ENCODE assay signal across 1 cellular context in genomic region chr7:77798394-77799077, GRCh38.
A peak's percentile ranks its signal among the peaks of the same experiment; 100 is the strongest.
TF ChIP-seq lines count a peak whose summit lies in the region.

Gene PHTF2, plus strand, starts transcription at chr7:77798773.
Gene TMEM60, minus strand, starts transcription at chr7:77798434. Its CDS starts 4,061 bp downstream, at chr7:77794373.

TF ChIP-seq in HEK293, 187 proteins besides CTCF, POLR2A, EP300 and RAD21 (continued from another document and continues in another):
- TF ChIP-seq, protein P1, sequence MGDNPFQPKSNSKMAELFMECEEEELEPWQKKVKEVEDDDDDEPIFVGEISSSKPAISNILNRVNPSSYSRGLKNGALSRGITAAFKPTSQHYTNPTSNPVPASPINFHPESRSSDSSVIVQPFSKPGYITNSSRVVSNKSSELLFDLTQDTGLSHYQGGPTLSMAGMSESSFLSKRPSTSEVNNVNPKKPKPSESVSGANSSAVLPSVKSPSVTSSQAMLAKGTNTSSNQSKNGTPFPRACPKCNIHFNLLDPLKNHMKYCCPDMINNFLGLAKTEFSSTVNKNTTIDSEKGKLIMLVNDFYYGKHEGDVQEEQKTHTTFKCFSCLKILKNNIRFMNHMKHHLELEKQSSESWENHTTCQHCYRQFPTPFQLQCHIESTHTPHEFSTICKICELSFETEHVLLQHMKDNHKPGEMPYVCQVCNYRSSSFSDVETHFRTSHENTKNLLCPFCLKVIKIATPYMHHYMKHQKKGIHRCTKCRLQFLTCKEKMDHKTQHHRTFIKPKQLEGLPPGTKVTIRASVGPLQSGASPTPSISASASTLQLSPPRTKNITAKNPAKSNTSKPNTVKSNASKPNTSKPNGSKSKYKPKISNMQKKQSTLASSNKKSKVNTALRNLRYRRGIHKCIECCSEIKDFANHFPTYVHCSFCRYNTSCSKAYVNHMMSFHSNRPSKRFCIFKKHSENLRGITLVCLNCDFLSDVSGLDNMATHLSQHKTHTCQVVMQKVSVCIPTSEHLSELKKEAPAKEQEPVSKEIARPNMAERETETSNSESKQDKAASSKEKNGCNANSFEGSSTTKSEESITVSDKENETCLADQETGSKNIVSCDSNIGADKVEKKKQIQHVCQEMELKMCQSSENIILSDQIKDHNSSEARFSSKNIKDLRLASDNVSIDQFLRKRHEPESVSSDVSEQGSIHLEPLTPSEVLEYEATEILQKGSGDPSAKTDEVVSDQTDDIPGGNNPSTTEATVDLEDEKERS (tag by site-specific recombination; IDR thresholded peaks at IDR 0.05) = no peak
- TF ChIP-seq ZNF626 (tag by site-specific recombination; IDR thresholded peaks at IDR 0.05) = no peak
- no peak for TF ChIP-seq ZNF221 (tag by site-specific recombination; IDR thresholded peaks at IDR 0.05; ENCODE audit: borderline replicate concordance)
- TF ChIP-seq, protein P2, sequence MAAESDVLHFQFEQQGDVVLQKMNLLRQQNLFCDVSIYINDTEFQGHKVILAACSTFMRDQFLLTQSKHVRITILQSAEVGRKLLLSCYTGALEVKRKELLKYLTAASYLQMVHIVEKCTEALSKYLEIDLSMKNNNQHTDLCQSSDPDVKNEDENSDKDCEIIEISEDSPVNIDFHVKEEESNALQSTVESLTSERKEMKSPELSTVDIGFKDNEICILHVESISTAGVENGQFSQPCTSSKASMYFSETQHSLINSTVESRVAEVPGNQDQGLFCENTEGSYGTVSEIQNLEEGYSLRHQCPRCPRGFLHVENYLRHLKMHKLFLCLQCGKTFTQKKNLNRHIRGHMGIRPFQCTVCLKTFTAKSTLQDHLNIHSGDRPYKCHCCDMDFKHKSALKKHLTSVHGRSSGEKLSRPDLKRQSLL (tag by site-specific recombination; IDR thresholded peaks at IDR 0.05) = peak; percentile 77; the same call in 1 of the 2 replicates
- no peak for TF ChIP-seq ZSCAN23 (tag by site-specific recombination; IDR thresholded peaks at IDR 0.05)
- no peak for TF ChIP-seq ZNF558 (tag by site-specific recombination; IDR thresholded peaks at IDR 0.05)
- TF ChIP-seq PBX3 (CRISPR knock-in tag; IDR thresholded peaks at IDR 0.05) = peak; percentile 66; the same call in 1 of the 2 replicates
- no peak for TF ChIP-seq ZNF623 (tag by site-specific recombination; IDR thresholded peaks at IDR 0.05)
- TF ChIP-seq PRDM2 (tag by site-specific recombination; IDR thresholded peaks at IDR 0.05; ENCODE audit: borderline replicate concordance) = no peak
- no peak for TF ChIP-seq ZNF658 (tag by site-specific recombination; IDR thresholded peaks at IDR 0.05)
- no peak for TF ChIP-seq ZNF514 (tag by site-specific recombination; IDR thresholded peaks at IDR 0.05)
- no peak for TF ChIP-seq ZNF404 (tag by site-specific recombination; IDR thresholded peaks at IDR 0.05)
- TF ChIP-seq, protein P3, sequence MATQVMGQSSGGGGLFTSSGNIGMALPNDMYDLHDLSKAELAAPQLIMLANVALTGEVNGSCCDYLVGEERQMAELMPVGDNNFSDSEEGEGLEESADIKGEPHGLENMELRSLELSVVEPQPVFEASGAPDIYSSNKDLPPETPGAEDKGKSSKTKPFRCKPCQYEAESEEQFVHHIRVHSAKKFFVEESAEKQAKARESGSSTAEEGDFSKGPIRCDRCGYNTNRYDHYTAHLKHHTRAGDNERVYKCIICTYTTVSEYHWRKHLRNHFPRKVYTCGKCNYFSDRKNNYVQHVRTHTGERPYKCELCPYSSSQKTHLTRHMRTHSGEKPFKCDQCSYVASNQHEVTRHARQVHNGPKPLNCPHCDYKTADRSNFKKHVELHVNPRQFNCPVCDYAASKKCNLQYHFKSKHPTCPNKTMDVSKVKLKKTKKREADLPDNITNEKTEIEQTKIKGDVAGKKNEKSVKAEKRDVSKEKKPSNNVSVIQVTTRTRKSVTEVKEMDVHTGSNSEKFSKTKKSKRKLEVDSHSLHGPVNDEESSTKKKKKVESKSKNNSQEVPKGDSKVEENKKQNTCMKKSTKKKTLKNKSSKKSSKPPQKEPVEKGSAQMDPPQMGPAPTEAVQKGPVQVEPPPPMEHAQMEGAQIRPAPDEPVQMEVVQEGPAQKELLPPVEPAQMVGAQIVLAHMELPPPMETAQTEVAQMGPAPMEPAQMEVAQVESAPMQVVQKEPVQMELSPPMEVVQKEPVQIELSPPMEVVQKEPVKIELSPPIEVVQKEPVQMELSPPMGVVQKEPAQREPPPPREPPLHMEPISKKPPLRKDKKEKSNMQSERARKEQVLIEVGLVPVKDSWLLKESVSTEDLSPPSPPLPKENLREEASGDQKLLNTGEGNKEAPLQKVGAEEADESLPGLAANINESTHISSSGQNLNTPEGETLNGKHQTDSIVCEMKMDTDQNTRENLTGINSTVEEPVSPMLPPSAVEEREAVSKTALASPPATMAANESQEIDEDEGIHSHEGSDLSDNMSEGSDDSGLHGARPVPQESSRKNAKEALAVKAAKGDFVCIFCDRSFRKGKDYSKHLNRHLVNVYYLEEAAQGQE (tag by site-specific recombination; IDR thresholded peaks at IDR 0.05) = no peak
- peak; percentile 92 for TF ChIP-seq SP2 (tag by site-specific recombination; IDR thresholded peaks at IDR 0.05)
- no peak for TF ChIP-seq OSR2 (tag by site-specific recombination; IDR thresholded peaks at IDR 0.05)
- TF ChIP-seq ZNF530 (tag by site-specific recombination; IDR thresholded peaks at IDR 0.05; ENCODE audit: low read depth) = no peak
- no peak for TF ChIP-seq ZNF426 (tag by site-specific recombination; IDR thresholded peaks at IDR 0.05)
- TF ChIP-seq, protein P4, sequence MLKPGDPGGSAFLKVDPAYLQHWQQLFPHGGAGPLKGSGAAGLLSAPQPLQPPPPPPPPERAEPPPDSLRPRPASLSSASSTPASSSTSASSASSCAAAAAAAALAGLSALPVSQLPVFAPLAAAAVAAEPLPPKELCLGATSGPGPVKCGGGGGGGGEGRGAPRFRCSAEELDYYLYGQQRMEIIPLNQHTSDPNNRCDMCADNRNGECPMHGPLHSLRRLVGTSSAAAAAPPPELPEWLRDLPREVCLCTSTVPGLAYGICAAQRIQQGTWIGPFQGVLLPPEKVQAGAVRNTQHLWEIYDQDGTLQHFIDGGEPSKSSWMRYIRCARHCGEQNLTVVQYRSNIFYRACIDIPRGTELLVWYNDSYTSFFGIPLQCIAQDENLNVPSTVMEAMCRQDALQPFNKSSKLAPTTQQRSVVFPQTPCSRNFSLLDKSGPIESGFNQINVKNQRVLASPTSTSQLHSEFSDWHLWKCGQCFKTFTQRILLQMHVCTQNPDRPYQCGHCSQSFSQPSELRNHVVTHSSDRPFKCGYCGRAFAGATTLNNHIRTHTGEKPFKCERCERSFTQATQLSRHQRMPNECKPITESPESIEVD (tag by site-specific recombination; IDR thresholded peaks at IDR 0.05) = no peak
- TF ChIP-seq ZNF560 (tag by site-specific recombination; IDR thresholded peaks at IDR 0.05; ENCODE audit: borderline replicate concordance) = no peak
- no peak for TF ChIP-seq ZNF266 (tag by site-specific recombination; IDR thresholded peaks at IDR 0.05; ENCODE audit: low read depth)
- TF ChIP-seq ZNF629 (tag by site-specific recombination; IDR thresholded peaks at IDR 0.05) = peak; percentile 28; the same call in 1 of the 2 replicates
- no peak for TF ChIP-seq BCL11A (tag by site-specific recombination; IDR thresholded peaks at IDR 0.05; ENCODE audit: low read depth)
- TF ChIP-seq ZNF174 (tag by site-specific recombination; IDR thresholded peaks at IDR 0.05) = no peak
- no peak; the same call in 1 of the 2 replicates for TF ChIP-seq ZNF518A (tag by site-specific recombination; conservative IDR thresholded peaks at IDR 0.05; ENCODE audit: low read depth)
- no peak for TF ChIP-seq ZNF138 (tag by site-specific recombination; IDR thresholded peaks at IDR 0.05; ENCODE audit: borderline replicate concordance)
- TF ChIP-seq WT1 (tag by site-specific recombination; IDR thresholded peaks at IDR 0.05) = peak; percentile 49
- peak; percentile 56; the same call in 1 of the 2 replicates for TF ChIP-seq ZNF660 (tag by site-specific recombination; IDR thresholded peaks at IDR 0.05)
- no peak for TF ChIP-seq KLF7 (tag by site-specific recombination; IDR thresholded peaks at IDR 0.05; ENCODE audit: borderline replicate concordance)
- TF ChIP-seq HIC1 (tag by site-specific recombination; IDR thresholded peaks at IDR 0.05) = peak; percentile 91
- no peak for TF ChIP-seq ZNF211 (tag by site-specific recombination; IDR thresholded peaks at IDR 0.05; ENCODE audit: low read depth)
- no peak for TF ChIP-seq ZNF768 (tag by site-specific recombination; IDR thresholded peaks at IDR 0.05)
